Comparison of ENCODE assay signal across 31 cellular contexts in the genomic region with DNA sequence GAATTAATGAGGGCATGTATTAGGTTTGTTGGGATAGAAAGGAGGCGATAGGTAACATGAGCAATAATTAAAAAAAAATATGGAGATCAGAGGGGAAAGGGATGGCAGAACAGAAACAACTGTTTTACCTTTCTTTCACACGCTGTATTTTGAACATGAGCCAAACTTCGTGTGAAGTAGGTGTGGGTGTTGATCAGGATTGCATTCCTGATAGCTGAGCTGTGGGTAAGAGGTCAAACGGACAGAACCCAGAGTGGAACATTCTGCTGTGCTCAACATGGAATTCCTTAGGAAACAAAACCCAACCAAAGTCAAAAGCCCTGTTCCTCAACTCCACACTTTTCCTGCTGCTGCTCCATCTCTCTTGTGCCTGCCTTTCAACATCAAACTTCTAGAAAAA.
DNase-seq lines count a peak whose midpoint lies in the region; ATAC-seq, FAIRE-seq and TF ChIP-seq lines count a peak whose summit lies in the region.
"Had no signal": no experiment of that assay in that cellular context is flagged by ENCODE, and none has a peak within 500 bp of the region (broad histone marks: within the 10 kb centered on the region; RNA-seq: fewer than 3 reads in every experiment).

No MANE protein-coding gene starts in this region.

- TF ChIP-seq CTCF in Calu3 (IDR thresholded peaks at IDR 0.05; ENCODE audit: unreplicated experiment) (no peak), bronchial epithelial cell (IDR thresholded peaks at IDR 0.05; ENCODE audit: insufficient read depth, low read length, severe bottlenecking) (no peak)

- no peaks in the 10 kb centered on the region for H3K36me3 Mint-ChIP-seq in Calu3 (ENCODE audit: insufficient read depth, unreplicated experiment)
- no peaks in the 10 kb centered on the region for H3K36me3 Mint-ChIP-seq in activated naive CD4-positive, alpha-beta T cell treated with anti-CD3 and anti-CD28 coated beads, Interleukin-2, amount 50 U/mL, for 72 hours
- H3K36me3 Mint-ChIP-seq: brain, natural killer cell had no signal

- H3K36me3 ChIP-seq in bronchial epithelial cell (ENCODE audit: control insufficient read depth, insufficient read depth, low read length), result no peaks in the 10 kb centered on the region
- H3K36me3 ChIP-seq: Peyer's patch, SJCRH30, upper lobe of right lung had no signal

- no peaks in the 10 kb centered on the region for H3K27me3 ChIP-seq in bronchial epithelial cell (ENCODE audit: control insufficient read depth, insufficient read depth, low read length)
- H3K27me3 ChIP-seq: Peyer's patch, SJCRH30, upper lobe of right lung had no signal

- no peak overlapping the region for H3K27ac Mint-ChIP-seq in Calu3 (ENCODE audit: unreplicated experiment)
- no peak overlapping the region for H3K27ac Mint-ChIP-seq in activated naive CD4-positive, alpha-beta T cell treated with anti-CD3 and anti-CD28 coated beads, Interleukin-2, amount 50 U/mL, for 72 hours
- H3K27ac Mint-ChIP-seq: activated CD8-positive, alpha-beta T cell treated with anti-CD3 and anti-CD28 coated beads for 36 hours; activated T-helper 1 cell treated with anti-CD3 and anti-CD28 coated beads, Interleukin-12 subunit alpha, Interleukin-12 subunit beta, Interleukin-2, Interleukin-4 antibody, amounts not matched to agents 30 ng/mL and 10 ng/mL and 1 ng/mL, durations not matched to agents 14 hours and 24 hours and 36 hours; brain; natural killer cell had no signal

- DNase-seq in Calu3 (peak; percentile 53), M059J (ENCODE audit: low read depth) (peak; percentile 46), bronchial epithelial cell (ENCODE audit: low read depth) (peak; percentile 64), left colon (no peak), NOMO-1 treated with dmso at 0.1 percent for 144 hours (lab: John Stamatoyannopoulos, UW; ENCODE audit: unreplicated experiment) (no peak), NCI-H1694 (lab: John Stamatoyannopoulos, UW) (no peak), middle frontal gyrus (ENCODE audit: extremely low spot score, low spot score) (no peak)
- DNase-seq in activated naive CD4-positive, alpha-beta T cell treated with anti-CD3 and anti-CD28 coated beads, Interleukin-2, amount 50 U/mL, for 72 hours (ENCODE audit: low spot score in 2 of 2), result no peak
- DNase-seq: activated CD8-positive, alpha-beta memory T cell treated with anti-CD3 and anti-CD28 coated beads, Interleukin-2, amount 50 U/mL, for 48 hours; activated CD8-positive, alpha-beta T cell treated with anti-CD3 and anti-CD28 coated beads for 36 hours; activated naive CD4-positive, alpha-beta T cell treated with Interleukin-2 at 50 U/mL for 16 hours; Caco-2; DMS79 treated with DMSO at 0.1 percent for 48 hours; glutamatergic neuron; GM23248; islet precursor cell; KBM-7; midbrain; natural killer cell; NCI-H1436; NCI-H345; NCI-H69; occipital lobe; SJCRH30; stimulated activated naive CD8-positive, alpha-beta T cell treated with anti-CD3 and anti-CD28 coated beads, Interleukin-15, Interleukin-2, amounts not matched to agents 100 U/mL and 50 U/mL, for 24 hours; SW 1271; T-helper 9 cell; upper lobe of right lung had no signal

- H3K4me1 Mint-ChIP-seq in Calu3 (ENCODE audit: low read depth, unreplicated experiment), result peaks cover 20% of the 10 kb centered on the region
- H3K4me1 Mint-ChIP-seq: natural killer cell had no signal

- CTCF ChIA-PET in Calu3 (lab: Charles Lee), result no interaction called here

- no peak for FAIRE-seq in bronchial epithelial cell (lab: Jason Lieb, UNC)

- no peaks in the 10 kb centered on the region for H3K27me3 Mint-ChIP-seq in Calu3 (ENCODE audit: unreplicated experiment)
- H3K27me3 Mint-ChIP-seq: activated CD8-positive, alpha-beta T cell treated with anti-CD3 and anti-CD28 coated beads for 36 hours; brain had no signal

- intact Hi-C loops in Calu3 (cut with micrococcal nuclease; ENCODE audit: unreplicated experiment), result no loop called here
- intact Hi-C loops in left colon (cut with DNase I, micrococcal nuclease), result no loop called here

- no peaks in the 10 kb centered on the region for H3K9me3 Mint-ChIP-seq in Calu3 (ENCODE audit: low read depth, unreplicated experiment)
- H3K9me3 Mint-ChIP-seq in activated naive CD4-positive, alpha-beta T cell treated with anti-CD3 and anti-CD28 coated beads, Interleukin-2, amount 50 U/mL, for 72 hours, result no peaks in the 10 kb centered on the region
- H3K9me3 Mint-ChIP-seq: activated CD8-positive, alpha-beta T cell treated with anti-CD3 and anti-CD28 coated beads for 36 hours; activated T-helper 1 cell treated with anti-CD3 and anti-CD28 coated beads, Interleukin-12 subunit alpha, Interleukin-12 subunit beta, Interleukin-2, Interleukin-4 antibody, amounts not matched to agents 30 ng/mL and 10 ng/mL and 1 ng/mL, durations not matched to agents 14 hours and 24 hours and 36 hours; brain; natural killer cell had no signal

- ATAC-seq in left colon, result peak; percentile 88
- no peak for ATAC-seq in activated naive CD4-positive, alpha-beta T cell treated with anti-CD3 and anti-CD28 coated beads, Interleukin-2, amount 50 U/mL, for 72 hours
- ATAC-seq: activated CD8-positive, alpha-beta T cell treated with anti-CD3 and anti-CD28 coated beads for 36 hours; natural killer cell; stimulated activated naive CD8-positive, alpha-beta T cell treated with anti-CD3 and anti-CD28 coated beads, Interleukin-15, Interleukin-2, amounts not matched to agents 100 U/mL and 50 U/mL, for 24 hours; upper lobe of right lung had no signal

- no peak overlapping the region for H3K4me3 Mint-ChIP-seq in Calu3 (ENCODE audit: low read depth, unreplicated experiment)
- H3K4me3 Mint-ChIP-seq: activated CD8-positive, alpha-beta T cell treated with anti-CD3 and anti-CD28 coated beads for 36 hours; activated T-helper 1 cell treated with anti-CD3 and anti-CD28 coated beads, Interleukin-12 subunit alpha, Interleukin-12 subunit beta, Interleukin-2, Interleukin-4 antibody, amounts not matched to agents 30 ng/mL and 10 ng/mL and 1 ng/mL, durations not matched to agents 14 hours and 24 hours and 36 hours; brain; natural killer cell had no signal

- H3K4me3 ChIP-seq in bronchial epithelial cell (ENCODE audit: low read depth, low read length), result no peak overlapping the region
- H3K4me3 ChIP-seq: GM23248, Peyer's patch, SJCRH30, upper lobe of right lung had no signal

- BruUV-seq in Calu3 (replicated peaks; lab: Mats Ljungman, UMichigan), result no TSS peak

Comparison
In these comparisons a context has a peak if more than half of its experiments do, and no peak if none do; other contexts are left out.
1. DNase-seq: peak in Calu3 (single experiment), M059J (single experiment) and bronchial epithelial cell (single experiment); none in left colon (0 of 2), NOMO-1 treated with dmso at 0.1 percent for 144 hours (single experiment), activated naive CD4-positive, alpha-beta T cell treated with anti-CD3 and anti-CD28 coated beads, Interleukin-2, amount 50 U/mL, for 72 hours (0 of 2), NCI-H1694 (single experiment) and middle frontal gyrus (single experiment).